Comparison of ENCODE assay signal across 1 cellular context in genomic region chr2:28751102-28751955, GRCh38.
TF ChIP-seq lines count a peak whose summit lies in the region.

Gene PPP1CB (plus strand): TSS chr2:28751830. CDS start chr2:28752125, 295 bp downstream.

TF ChIP-seq in K562, 482 proteins besides CTCF, POLR2A, EP300 and RAD21 (continued from another document and continues in another):
- TF ChIP-seq RREB1 (CRISPR knock-in tag; IDR thresholded peaks at IDR 0.05) = peak; percentile 81; the same call in 1 of the 2 replicates
- no peak for TF ChIP-seq GATA2 (CRISPR knock-in tag; IDR thresholded peaks at IDR 0.05)
- TF ChIP-seq, protein P1, sequence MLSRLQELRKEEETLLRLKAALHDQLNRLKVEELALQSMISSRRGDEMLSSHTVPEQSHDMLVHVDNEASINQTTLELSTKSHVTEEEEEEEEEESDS (CRISPR knock-in tag; IDR thresholded peaks at IDR 0.05) = no peak
- TF ChIP-seq TGIF2 (CRISPR knock-in tag; IDR thresholded peaks at IDR 0.05) = no peak
- no peak for TF ChIP-seq MCM5 (IDR thresholded peaks at IDR 0.05; ENCODE audit: low read depth)
- TF ChIP-seq ZNF398 (CRISPR knock-in tag; IDR thresholded peaks at IDR 0.05) = no peak
- no peak for TF ChIP-seq ZNF133 (CRISPR knock-in tag; IDR thresholded peaks at IDR 0.05)
- TF ChIP-seq, protein P2, sequence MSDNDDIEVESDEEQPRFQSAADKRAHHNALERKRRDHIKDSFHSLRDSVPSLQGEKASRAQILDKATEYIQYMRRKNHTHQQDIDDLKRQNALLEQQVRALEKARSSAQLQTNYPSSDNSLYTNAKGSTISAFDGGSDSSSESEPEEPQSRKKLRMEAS (CRISPR knock-in tag; IDR thresholded peaks at IDR 0.05) = peak; percentile 90
- TF ChIP-seq ZNF41 (CRISPR knock-in tag; conservative IDR thresholded peaks at IDR 0.05) = no peak
- 0 out of 4 replicates have a peak, but pooled peaks of 1 of the 2 experiments have one; percentile 4 for TF ChIP-seq ZMIZ1 (IDR thresholded peaks at IDR 0.05; ENCODE audit: low read depth in 2 of 2, low read length in 2 of 2)
- peak; percentile 95 for TF ChIP-seq FOXP1 (CRISPR knock-in tag; IDR thresholded peaks at IDR 0.05)
- no peak for TF ChIP-seq HSF4 (CRISPR knock-in tag; IDR thresholded peaks at IDR 0.05; ENCODE audit: borderline replicate concordance)
- TF ChIP-seq ZNF77 (CRISPR knock-in tag; IDR thresholded peaks at IDR 0.05) = no peak
- TF ChIP-seq, protein P3, sequence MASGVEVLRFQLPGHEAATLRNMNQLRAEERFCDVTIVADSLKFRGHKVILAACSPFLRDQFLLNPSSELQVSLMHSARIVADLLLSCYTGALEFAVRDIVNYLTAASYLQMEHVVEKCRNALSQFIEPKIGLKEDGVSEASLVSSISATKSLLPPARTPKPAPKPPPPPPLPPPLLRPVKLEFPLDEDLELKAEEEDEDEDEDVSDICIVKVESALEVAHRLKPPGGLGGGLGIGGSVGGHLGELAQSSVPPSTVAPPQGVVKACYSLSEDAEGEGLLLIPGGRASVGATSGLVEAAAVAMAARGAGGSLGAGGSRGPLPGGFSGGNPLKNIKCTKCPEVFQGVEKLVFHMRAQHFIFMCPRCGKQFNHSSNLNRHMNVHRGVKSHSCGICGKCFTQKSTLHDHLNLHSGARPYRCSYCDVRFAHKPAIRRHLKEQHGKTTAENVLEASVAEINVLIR (CRISPR knock-in tag; IDR thresholded peaks at IDR 0.05) = peak; percentile 77; the same call in 1 of the 2 replicates
- TF ChIP-seq SAP30 (IDR thresholded peaks at IDR 0.05; ENCODE audit: borderline replicate concordance, insufficient read depth, low read depth, low read length, poor library complexity, severe bottlenecking) = no peak
- TF ChIP-seq MAFF (IDR thresholded peaks at IDR 0.05; ENCODE audit: low read length) = no peak
- no peak for TF ChIP-seq CREBBP (IDR thresholded peaks at IDR 0.05; ENCODE audit: low read depth, low read length)
- peak; percentile 91 for TF ChIP-seq MTA1 (IDR thresholded peaks at IDR 0.05; ENCODE audit: borderline replicate concordance)
- TF ChIP-seq, protein P4, sequence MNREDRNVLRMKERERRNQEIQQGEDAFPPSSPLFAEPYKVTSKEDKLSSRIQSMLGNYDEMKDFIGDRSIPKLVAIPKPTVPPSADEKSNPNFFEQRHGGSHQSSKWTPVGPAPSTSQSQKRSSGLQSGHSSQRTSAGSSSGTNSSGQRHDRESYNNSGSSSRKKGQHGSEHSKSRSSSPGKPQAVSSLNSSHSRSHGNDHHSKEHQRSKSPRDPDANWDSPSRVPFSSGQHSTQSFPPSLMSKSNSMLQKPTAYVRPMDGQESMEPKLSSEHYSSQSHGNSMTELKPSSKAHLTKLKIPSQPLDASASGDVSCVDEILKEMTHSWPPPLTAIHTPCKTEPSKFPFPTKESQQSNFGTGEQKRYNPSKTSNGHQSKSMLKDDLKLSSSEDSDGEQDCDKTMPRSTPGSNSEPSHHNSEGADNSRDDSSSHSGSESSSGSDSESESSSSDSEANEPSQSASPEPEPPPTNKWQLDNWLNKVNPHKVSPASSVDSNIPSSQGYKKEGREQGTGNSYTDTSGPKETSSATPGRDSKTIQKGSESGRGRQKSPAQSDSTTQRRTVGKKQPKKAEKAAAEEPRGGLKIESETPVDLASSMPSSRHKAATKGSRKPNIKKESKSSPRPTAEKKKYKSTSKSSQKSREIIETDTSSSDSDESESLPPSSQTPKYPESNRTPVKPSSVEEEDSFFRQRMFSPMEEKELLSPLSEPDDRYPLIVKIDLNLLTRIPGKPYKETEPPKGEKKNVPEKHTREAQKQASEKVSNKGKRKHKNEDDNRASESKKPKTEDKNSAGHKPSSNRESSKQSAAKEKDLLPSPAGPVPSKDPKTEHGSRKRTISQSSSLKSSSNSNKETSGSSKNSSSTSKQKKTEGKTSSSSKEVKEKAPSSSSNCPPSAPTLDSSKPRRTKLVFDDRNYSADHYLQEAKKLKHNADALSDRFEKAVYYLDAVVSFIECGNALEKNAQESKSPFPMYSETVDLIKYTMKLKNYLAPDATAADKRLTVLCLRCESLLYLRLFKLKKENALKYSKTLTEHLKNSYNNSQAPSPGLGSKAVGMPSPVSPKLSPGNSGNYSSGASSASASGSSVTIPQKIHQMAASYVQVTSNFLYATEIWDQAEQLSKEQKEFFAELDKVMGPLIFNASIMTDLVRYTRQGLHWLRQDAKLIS (CRISPR knock-in tag; IDR thresholded peaks at IDR 0.05) = no peak
- TF ChIP-seq, protein P5, sequence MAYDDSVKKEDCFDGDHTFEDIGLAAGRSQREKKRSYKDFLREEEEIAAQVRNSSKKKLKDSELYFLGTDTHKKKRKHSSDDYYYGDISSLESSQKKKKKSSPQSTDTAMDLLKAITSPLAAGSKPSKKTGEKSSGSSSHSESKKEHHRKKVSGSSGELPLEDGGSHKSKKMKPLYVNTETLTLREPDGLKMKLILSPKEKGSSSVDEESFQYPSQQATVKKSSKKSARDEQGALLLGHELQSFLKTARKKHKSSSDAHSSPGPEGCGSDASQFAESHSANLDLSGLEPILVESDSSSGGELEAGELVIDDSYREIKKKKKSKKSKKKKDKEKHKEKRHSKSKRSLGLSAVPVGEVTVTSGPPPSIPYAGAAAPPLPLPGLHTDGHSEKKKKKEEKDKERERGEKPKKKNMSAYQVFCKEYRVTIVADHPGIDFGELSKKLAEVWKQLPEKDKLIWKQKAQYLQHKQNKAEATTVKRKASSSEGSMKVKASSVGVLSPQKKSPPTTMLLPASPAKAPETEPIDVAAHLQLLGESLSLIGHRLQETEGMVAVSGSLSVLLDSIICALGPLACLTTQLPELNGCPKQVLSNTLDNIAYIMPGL (CRISPR knock-in tag; IDR thresholded peaks at IDR 0.05) = peak; percentile 55; the same call in 1 of the 2 replicates
- TF ChIP-seq TFAM (CRISPR knock-in tag; conservative IDR thresholded peaks at IDR 0.05) = no peak
- no peak for TF ChIP-seq PURB (CRISPR knock-in tag; IDR thresholded peaks at IDR 0.05; ENCODE audit: low read depth)
- TF ChIP-seq ZFX (CRISPR knock-in tag; IDR thresholded peaks at IDR 0.05) = peak; percentile 75
- peak; percentile 42 for TF ChIP-seq POU5F1 (IDR thresholded peaks at IDR 0.05; ENCODE audit: borderline replicate concordance, low read depth, low read length, partially characterized antibody)
- TF ChIP-seq RBM39 (optimal IDR thresholded peaks at IDR 0.05; ENCODE audit: low read depth, low read length) = no peak
- no peak for TF ChIP-seq BRF2 (IDR thresholded peaks at IDR 0.05; ENCODE audit: borderline replicate concordance, insufficient read depth, insufficient read length)
- TF ChIP-seq U2AF2 (optimal IDR thresholded peaks at IDR 0.05; ENCODE audit: low read depth, low read length) = no peak
- no peak for TF ChIP-seq PRMT5 (CRISPR knock-in tag; IDR thresholded peaks at IDR 0.05)
- TF ChIP-seq ATF2 (CRISPR knock-in tag; IDR thresholded peaks at IDR 0.05) = no peak
- TF ChIP-seq BRD4 (IDR thresholded peaks at IDR 0.05) = no peak
- TF ChIP-seq ZNF766 (CRISPR knock-in tag; conservative IDR thresholded peaks at IDR 0.05) = no peak
- no peak for TF ChIP-seq MCM2 (IDR thresholded peaks at IDR 0.05; ENCODE audit: low read depth)
- peak; percentile 90 for TF ChIP-seq SETDB1 (IDR thresholded peaks at IDR 0.05; ENCODE audit: low read length)
- no peak for TF ChIP-seq ZC3H8 (IDR thresholded peaks at IDR 0.05)
- no peak for TF ChIP-seq COPS2 (conservative IDR thresholded peaks at IDR 0.05)
- TF ChIP-seq SREBF1 (IDR thresholded peaks at IDR 0.05; ENCODE audit: borderline replicate concordance, low read depth, low read length) = no peak
- no peak for TF ChIP-seq RBM14 (IDR thresholded peaks at IDR 0.05; ENCODE audit: borderline replicate concordance, insufficient read depth, low read depth, low read length)
- no peak for TF ChIP-seq MCM3 (IDR thresholded peaks at IDR 0.05)
